ENCODE assay signal across 27 cellular contexts in the genomic region with DNA sequence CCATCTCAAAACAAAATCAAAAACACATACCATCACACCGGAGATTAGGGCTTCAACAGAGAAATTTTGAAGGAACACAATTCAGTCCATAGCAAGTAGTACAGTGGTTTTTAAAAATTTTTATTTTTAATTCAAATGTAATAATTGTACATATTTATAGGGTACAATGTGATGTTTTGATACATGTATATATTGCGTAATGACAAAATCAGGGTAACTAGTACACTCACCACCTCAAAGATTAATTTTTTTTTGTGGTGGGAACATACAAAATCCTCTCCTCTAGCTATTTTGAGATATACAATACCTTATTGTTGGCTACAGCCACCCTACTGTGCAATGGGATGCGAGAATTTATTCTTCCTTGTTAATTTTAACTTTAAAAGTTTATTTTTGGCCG. TPM values are rescaled to one million over a fixed set of nuclear protein-coding genes. Genes with fewer than 3 reads are reported as not detected.
DNase-seq lines count a peak whose midpoint lies in the region; ATAC-seq, FAIRE-seq and TF ChIP-seq lines count a peak whose summit lies in the region.
"Had no signal": no experiment of that assay in that cellular context is flagged by ENCODE, and none has a peak within 500 bp of the region (broad histone marks: within the 10 kb centered on the region; RNA-seq: fewer than 3 reads in every experiment).

No MANE protein-coding gene starts in this region.

- H2AFZ ChIP-seq in IMR-90 (replicated peaks; ENCODE audit: low read length, poor library complexity) (no peak overlapping the region), H1 (ENCODE audit: low read length) (no peak overlapping the region)

- no peak overlapping the region for H3K27ac ChIP-seq in IMR-90 (ENCODE audit: insufficient read depth, low read length)
- H3K27ac ChIP-seq in H1 (ENCODE audit: low read depth, low read length) = no peak overlapping the region
- H3K27ac ChIP-seq: BLaER1 had no signal

- no peaks in the 10 kb centered on the region for H3K79me2 ChIP-seq in H1 (ENCODE audit: control insufficient read depth in 1 of 2, insufficient read depth in 2 of 2, low read length in 2 of 2)

- H3K9me3 ChIP-seq in IMR-90 (ENCODE audit: control insufficient read depth, insufficient read depth, low read length) (no peaks in the 10 kb centered on the region), H1 (ENCODE audit: insufficient read depth in 2 of 2, low read depth in 1 of 2, low read length in 1 of 2) (no peaks in the 10 kb centered on the region)
- H3K9me3 ChIP-seq: BE2C, BLaER1 had no signal

- DNase-seq in IMR-90 (no peak), H1 (ENCODE audit: low read depth in 1 of 2, low spot score in 2 of 2) (no peak), NCI-H2107 treated with DMSO at 0.1 percent for 48 hours (lab: John Stamatoyannopoulos, UW; ENCODE audit: unreplicated experiment) (no peak)
- DNase-seq in activated CD8-positive, alpha-beta T cell treated with anti-CD3 and anti-CD28 coated beads, Interleukin-2, amount 10 ng/mL, durations not matched to agents 7 days and 5 days = no peak
- DNase-seq: 8988T; ACHN; BE2C; C1 segment of cervical spinal cord; CD4-positive, alpha-beta memory T cell; CD4-positive, CD25-positive, alpha-beta regulatory T cell; CD8-positive, alpha-beta memory T cell; COR-L47; DMS 273 treated with DMSO at 0.1 percent for 48 hours; DMS153; DMS53; DMS79; DND-41; EL; GDM1 had no signal

- FAIRE-seq in H1 (lab: Jason Lieb, UNC) = no peak
- FAIRE-seq: A204.1, GM12878, GM12892, GM18507 had no signal

- TF ChIP-seq POLR2A in IMR-90 (IDR thresholded peaks at IDR 0.05; ENCODE audit: low read depth, low read length) (no peak), H1 (IDR thresholded peaks at IDR 0.05; ENCODE audit: control extremely low read depth in 1 of 2, low read depth in 2 of 2, low read length in 2 of 2) (no peak)

- H3K9me1 ChIP-seq in IMR-90 (ENCODE audit: insufficient read depth, low read length) = no peaks in the 10 kb centered on the region

- H3K18ac ChIP-seq in IMR-90 (ENCODE audit: low read depth, low read length) = no peak overlapping the region
- H3K18ac ChIP-seq in H1 (ENCODE audit: extremely low read depth, low read length) = no peak overlapping the region

- H3K27ac Mint-ChIP-seq in activated CD8-positive, alpha-beta T cell treated with anti-CD3 and anti-CD28 coated beads, Interleukin-2, amount 10 ng/mL, durations not matched to agents 7 days and 5 days = no peak overlapping the region
- H3K27ac Mint-ChIP-seq: CD4-positive, alpha-beta memory T cell; CD4-positive, CD25-positive, alpha-beta regulatory T cell had no signal

- POLR2A ChIA-PET in IMR-90 (lab: Charles Lee; ENCODE audit: unreplicated experiment) (no interaction called here), H1 (lab: Charles Lee; ENCODE audit: partially characterized antibody) (no interaction called here)
- POLR2A ChIA-PET in activated CD8-positive, alpha-beta T cell treated with anti-CD3 and anti-CD28 coated beads, Interleukin-2, amount 10 ng/mL, durations not matched to agents 7 days and 5 days (lab: Charles Lee) = no interaction called here

- H3K23ac ChIP-seq in IMR-90 (ENCODE audit: low read depth, low read length) = no peak overlapping the region
- H3K23ac ChIP-seq in H1 (ENCODE audit: insufficient read length) = no peak overlapping the region

- in situ Hi-C loops in IMR-90 (cut with MboI; ENCODE audit: low sequenced_read_pairs) = loop anchor here (10.0 kb wide), 1 partner anchor 369 kb away; no protein-coding TSS in a partner anchor

- no peak overlapping the region for H2BK12ac ChIP-seq in H1 (ENCODE audit: low read depth, low read length)

- H3K14ac ChIP-seq in IMR-90 (replicated peaks; ENCODE audit: low read depth, low read length) (no peak overlapping the region), H1 (ENCODE audit: insufficient read length) (no peak overlapping the region)

- TF ChIP-seq CTCF in IMR-90 (conservative IDR thresholded peaks at IDR 0.05; ENCODE audit: low read depth, low read length) (no peak), H1 (IDR thresholded peaks at IDR 0.05; ENCODE audit: control extremely low read depth in 1 of 3, insufficient read depth in 1 of 3, low read depth in 1 of 3, low read length in 3 of 3) (no peak)

- intact Hi-C loops in IMR-90 (cut with micrococcal nuclease) = no loop called here

- H3K56ac ChIP-seq in IMR-90 (ENCODE audit: extremely low read depth, insufficient read depth, low read length) (no peak overlapping the region), H1 (replicated peaks; ENCODE audit: insufficient read length, low read depth, low read length) (no peak overlapping the region)

- H4K5ac ChIP-seq in IMR-90 (ENCODE audit: low read depth, low read length) (no peak overlapping the region), H1 (ENCODE audit: insufficient read length, low read depth, low read length) (no peak overlapping the region)

- H2BK120ac ChIP-seq in IMR-90 (ENCODE audit: low read depth, low read length) (no peak overlapping the region), H1 (replicated peaks; ENCODE audit: low read depth, low read length) (no peak overlapping the region)

- no peaks in the 10 kb centered on the region for H3K27me3 Mint-ChIP-seq in activated CD8-positive, alpha-beta T cell treated with anti-CD3 and anti-CD28 coated beads, Interleukin-2, amount 10 ng/mL, durations not matched to agents 7 days and 5 days (ENCODE audit: low read depth)
- H3K27me3 Mint-ChIP-seq: CD4-positive, CD25-positive, alpha-beta regulatory T cell had no signal

- no peaks in the 10 kb centered on the region for H4K20me1 ChIP-seq in IMR-90 (ENCODE audit: insufficient read depth, low read length)
- H4K20me1 ChIP-seq in H1 (replicated peaks in 1 of 2; ENCODE audit: control insufficient read depth in 1 of 2, insufficient read depth in 2 of 2, low read length in 2 of 2) = no peaks in the 10 kb centered on the region
- H4K20me1 ChIP-seq: BLaER1 had no signal

- CTCF ChIA-PET in IMR-90 (lab: Yijun Ruan, JAX) = interaction anchor here (0.6 kb wide), 2 partner anchors 217 to 230 kb away, joined by 4 to 5 read pairs; no protein-coding TSS in a partner anchor
- CTCF ChIA-PET in H1 (lab: Charles Lee; ENCODE audit: partially characterized antibody) = interaction anchor here (1.0 to 1.7 kb wide), 3 partner anchors 9 to 382 kb away, joined by 4 to 5 read pairs (median 4); no protein-coding TSS in a partner anchor
- CTCF ChIA-PET in activated CD8-positive, alpha-beta T cell treated with anti-CD3 and anti-CD28 coated beads, Interleukin-2, amount 10 ng/mL, durations not matched to agents 7 days and 5 days (lab: Charles Lee) = interaction anchor here (3.3 kb wide), 1 partner anchor 231 kb away, joined by 20 read pairs; no protein-coding TSS in a partner anchor

- H3K4me1 ChIP-seq in IMR-90 (ENCODE audit: control insufficient read depth, insufficient read depth, low read length) (no peaks in the 10 kb centered on the region; the same call in 1 of the 2 replicates), H1 (replicated peaks in 1 of 4; ENCODE audit: control insufficient read depth in 3 of 4, insufficient read depth in 4 of 4, low read length in 3 of 4) (no peaks in the 10 kb centered on the region)
- H3K4me1 ChIP-seq: BE2C had no signal

- H4K8ac ChIP-seq in IMR-90 (ENCODE audit: low read depth in 2 of 2, low read length in 2 of 2) (no peak overlapping the region), H1 (ENCODE audit: extremely low read depth, insufficient read depth, low read length) (no peak overlapping the region)

- no peaks in the 10 kb centered on the region for H3K36me3 ChIP-seq in IMR-90 (ENCODE audit: control insufficient read depth, insufficient read depth, low read length)
- no peaks in the 10 kb centered on the region for H3K36me3 ChIP-seq in H1 (ENCODE audit: control insufficient read depth in 2 of 4, insufficient read depth in 4 of 4, low read length in 3 of 4)
- H3K36me3 ChIP-seq: BLaER1 had no signal

- TF ChIP-seq EP300 in Ishikawa (IDR thresholded peaks at IDR 0.05; ENCODE audit: borderline replicate concordance) (no peak), H1 (IDR thresholded peaks at IDR 0.05; ENCODE audit: borderline replicate concordance in 1 of 2, low read depth in 2 of 2, low read length in 2 of 2) (no peak)

- H3K4ac ChIP-seq in IMR-90 (ENCODE audit: low read depth, low read length) (no peak overlapping the region), H1 (replicated peaks; ENCODE audit: insufficient read length, low read depth, low read length) (no peak overlapping the region)

- dilution Hi-C loops in IMR-90 (cut with HindIII; ENCODE audit: low sequenced_read_pairs, unreplicated experiment) = no loop called here

- H2AK9ac ChIP-seq in IMR-90 (replicated peaks; ENCODE audit: low read depth, low read length, poor library complexity) = no peak overlapping the region

- no peak for ATAC-seq in IMR-90 (ENCODE audit: low read depth)
- ATAC-seq in HG03469 (IDR thresholded peaks at IDR 0.05; ENCODE audit: unreplicated experiment) = no peak
- no peak for ATAC-seq in activated CD8-positive, alpha-beta T cell treated with anti-CD3 and anti-CD28 coated beads, Interleukin-2, amount 10 ng/mL, durations not matched to agents 7 days and 5 days
- ATAC-seq: GM12878 had no signal

- no peak for TF ChIP-seq RAD21 in IMR-90 (IDR thresholded peaks at IDR 0.05; ENCODE audit: low read length)
- TF ChIP-seq RAD21 in Ishikawa (IDR thresholded peaks at IDR 0.05; ENCODE audit: low read depth) = no peak
- TF ChIP-seq RAD21 in H1 (IDR thresholded peaks at IDR 0.05 in 1 of 2, conservative IDR thresholded peaks at IDR 0.05 in 1 of 2; ENCODE audit: low read depth in 2 of 2, low read length in 2 of 2) = no peak

- H2BK5ac ChIP-seq in IMR-90 (ENCODE audit: low read depth, low read length, poor library complexity, severe bottlenecking) (no peak overlapping the region), H1 (ENCODE audit: low read depth, low read length) (no peak overlapping the region)

- H4K91ac ChIP-seq in IMR-90 (ENCODE audit: insufficient read depth, low read depth, low read length) = no peak overlapping the region
- no peak overlapping the region for H4K91ac ChIP-seq in H1 (replicated peaks; ENCODE audit: insufficient read length, low read length)

- no peak overlapping the region for H3K9ac ChIP-seq in IMR-90 (ENCODE audit: low read depth, low read length)
- H3K9ac ChIP-seq in H1 (replicated peaks in 1 of 4; ENCODE audit: extremely low read depth in 1 of 4, low read depth in 3 of 4, low read length in 3 of 4) = no peak overlapping the region
- H3K9ac ChIP-seq: BLaER1 had no signal

- H3K4me1 Mint-ChIP-seq in activated CD8-positive, alpha-beta T cell treated with anti-CD3 and anti-CD28 coated beads, Interleukin-2, amount 10 ng/mL, durations not matched to agents 7 days and 5 days (ENCODE audit: low read depth) = peaks cover 7% of the 10 kb centered on the region

- no peak overlapping the region for H2BK15ac ChIP-seq in IMR-90 (ENCODE audit: low read depth, low read length)
- no peak overlapping the region for H2BK15ac ChIP-seq in H1 (ENCODE audit: low read length)

- no peaks in the 10 kb centered on the region for H3K36me3 Mint-ChIP-seq in activated CD8-positive, alpha-beta T cell treated with anti-CD3 and anti-CD28 coated beads, Interleukin-2, amount 10 ng/mL, durations not matched to agents 7 days and 5 days (ENCODE audit: low read depth)
- H3K36me3 Mint-ChIP-seq: CD14-positive monocyte; CD4-positive, alpha-beta memory T cell; CD4-positive, CD25-positive, alpha-beta regulatory T cell; CD8-positive, alpha-beta memory T cell had no signal

- H3K4me3 ChIP-seq in IMR-90 (ENCODE audit: insufficient read depth, low read depth, low read length) (no peak overlapping the region), H1 (ENCODE audit: extremely low read depth in 1 of 4, insufficient read depth in 2 of 4, low read depth in 3 of 4, low read length in 4 of 4) (no peak overlapping the region)
- H3K4me3 ChIP-seq: BLaER1, GM12878 had no signal

- H3K27me3 ChIP-seq in IMR-90 (ENCODE audit: control insufficient read depth, insufficient read depth, low read length) = no peaks in the 10 kb centered on the region; the same call in 1 of the 2 replicates
- no peaks in the 10 kb centered on the region for H3K27me3 ChIP-seq in H1 (replicated peaks in 1 of 4; ENCODE audit: control insufficient read depth in 3 of 4, extremely low read depth in 1 of 4, insufficient read depth in 3 of 4, low read length in 3 of 4)
- H3K27me3 ChIP-seq: BE2C, BLaER1 had no signal

- H3K23me2 ChIP-seq in H1 (ENCODE audit: low read depth, low read length) = no peaks in the 10 kb centered on the region

- H3K4me2 ChIP-seq in IMR-90 (ENCODE audit: low read depth, low read length) (no peak overlapping the region), H1 (ENCODE audit: insufficient read depth in 1 of 2, low read depth in 2 of 2, low read length in 2 of 2) (no peak overlapping the region)
- H3K4me2 ChIP-seq: BLaER1 had no signal

- 80% methylated on average over 1 of the region's 4 CpGs; no CpG with 5 or more reads in 1 of the 2 experiments for WGBS in IMR-90 (ENCODE audit: extremely low coverage in 2 of 2, insufficient read length in 1 of 2), 2 experiments
- 66% methylated on average over 4 of the region's 4 CpGs; no CpG with 5 or more reads in 1 of the 2 experiments for WGBS in H1 (ENCODE audit: extremely low coverage in 1 of 2, insufficient coverage in 1 of 2, insufficient read length in 1 of 2, insufficient replicate concordance in 2 of 2, low coverage in 1 of 2, low lambda C conversion rate in 2 of 2, missing lambda C conversion rate in 1 of 2), 2 experiments

- no peak overlapping the region for H2BK20ac ChIP-seq in IMR-90 (ENCODE audit: low read depth, low read length)
- no peak overlapping the region for H2BK20ac ChIP-seq in H1 (ENCODE audit: low read length)

- H3K79me1 ChIP-seq in IMR-90 (ENCODE audit: low read depth in 1 of 2, low read length in 2 of 2) = no peaks in the 10 kb centered on the region
- H3K79me1 ChIP-seq in H1 (ENCODE audit: low read depth, low read length) = no peaks in the 10 kb centered on the region

- H2AK5ac ChIP-seq in IMR-90 (ENCODE audit: low read depth, low read length) (no peak overlapping the region), H1 (ENCODE audit: low read depth, low read length) (no peak overlapping the region)

- H3K9me3 Mint-ChIP-seq in activated CD8-positive, alpha-beta T cell treated with anti-CD3 and anti-CD28 coated beads, Interleukin-2, amount 10 ng/mL, durations not matched to agents 7 days and 5 days (ENCODE audit: insufficient read depth) = no peaks in the 10 kb centered on the region
- H3K9me3 Mint-ChIP-seq: CD4-positive, alpha-beta memory T cell; CD8-positive, alpha-beta memory T cell had no signal

- H3K4me3 Mint-ChIP-seq in activated CD8-positive, alpha-beta T cell treated with anti-CD3 and anti-CD28 coated beads, Interleukin-2, amount 10 ng/mL, durations not matched to agents 7 days and 5 days = no peak overlapping the region
- H3K4me3 Mint-ChIP-seq: CD14-positive monocyte; CD4-positive, alpha-beta memory T cell; CD4-positive, CD25-positive, alpha-beta regulatory T cell; CD8-positive, alpha-beta memory T cell had no signal

- no TSS peak for BruUV-seq in IMR-90 (replicated peaks; lab: Mats Ljungman, UMichigan)

RNA-seq across cellular contexts. Expression of gene ETFBKMT, which starts 26.0 kb away (rescaled TPM):
- total RNA-seq in IMR-90 (2012; rRNA removed) = 2.5 and 3.3 TPM in 2 replicates
- 0.99 and 1.2 TPM in 2 replicates for polyA plus RNA-seq in IMR-90 (2012; rRNA removed)
- 0.44 and 1.1 TPM in 2 replicates for polyA plus RNA-seq in IMR-90 (2012; cell fraction: cytosol; rRNA removed)
- polyA plus RNA-seq in IMR-90 (2012; cell fraction: nucleus; rRNA removed; ENCODE audit: low replicate concordance) = 0.26 and 0.78 TPM in 2 replicates
- 1.1 and 1.7 TPM in 2 replicates for total RNA-seq in H1 (2021; fragmentation: NEBNext Ultra II Directional; extraction: Animal tissue kit (Norgen Biotek cat#: 25700))
- 0.59 and 0.69 TPM in 2 replicates for polyA plus RNA-seq in H1 (2011; rRNA removed)
- polyA plus RNA-seq in H1 (2011; cell fraction: cytosol; rRNA removed) = 0.56 TPM
- polyA plus RNA-seq in H1 (2011; cell fraction: nucleus; rRNA removed) = 0.64 TPM
- 0.62 to 1.1 TPM (median 0.97 TPM) in 4 replicates for polyA plus RNA-seq in H1 (2012, experiment 1 of 2)
- 0.25 TPM for polyA plus RNA-seq in H1 (2012, experiment 2 of 2)
- polyA plus RNA-seq in H1 (2013, experiment 1 of 2) = 0.79 TPM
- polyA plus RNA-seq in H1 (2013, experiment 2 of 2) = 0.79 TPM
- polyA minus RNA-seq in H1 (2011; rRNA and poly(A)+ RNA removed) = 0.37 and 0.98 TPM in 2 replicates
- polyA minus RNA-seq in H1 (2011; cell fraction: cytosol; rRNA and poly(A)+ RNA removed) = 0.66 TPM
- 1.5 TPM for polyA minus RNA-seq in H1 (2011; cell fraction: nucleus; rRNA and poly(A)+ RNA removed)
- total RNA-seq in activated CD8-positive, alpha-beta T cell treated with anti-CD3 and anti-CD28 coated beads, Interleukin-2, amount 10 ng/mL, durations not matched to agents 7 days and 5 days = 1 to 10 TPM; 1.0 to 1.4 TPM

RNA-seq across cellular contexts. Expression of gene DENND5B, which starts 42.5 kb away (rescaled TPM):
- 11.9 and 13.4 TPM in 2 replicates for total RNA-seq in IMR-90 (2012; rRNA removed)
- polyA plus RNA-seq in IMR-90 (2012; rRNA removed) = 5.5 and 5.6 TPM in 2 replicates
- polyA plus RNA-seq in IMR-90 (2012; cell fraction: cytosol; rRNA removed) = 2.3 and 2.7 TPM in 2 replicates
- polyA plus RNA-seq in IMR-90 (2012; cell fraction: nucleus; rRNA removed; ENCODE audit: low replicate concordance) = 0.94 and 5.0 TPM in 2 replicates
- total RNA-seq in H1 (2021; fragmentation: NEBNext Ultra II Directional; extraction: Animal tissue kit (Norgen Biotek cat#: 25700)) = 16.2 and 20.2 TPM in 2 replicates
- 7.8 and 13.4 TPM in 2 replicates for polyA plus RNA-seq in H1 (2011; rRNA removed)
- 10.6 TPM for polyA plus RNA-seq in H1 (2011; cell fraction: cytosol; rRNA removed)
- 5.9 TPM for polyA plus RNA-seq in H1 (2011; cell fraction: nucleus; rRNA removed)
- polyA plus RNA-seq in H1 (2012, experiment 1 of 2) = 7.5 to 12.7 TPM (median 9.3 TPM) in 4 replicates
- polyA plus RNA-seq in H1 (2012, experiment 2 of 2) = 7.6 TPM
- polyA plus RNA-seq in H1 (2013, experiment 1 of 2) = 9.4 TPM
- polyA plus RNA-seq in H1 (2013, experiment 2 of 2) = 10.1 TPM
- polyA minus RNA-seq in H1 (2011; rRNA and poly(A)+ RNA removed) = 31.7 and 41.1 TPM in 2 replicates
- polyA minus RNA-seq in H1 (2011; cell fraction: cytosol; rRNA and poly(A)+ RNA removed) = 12.5 TPM
- polyA minus RNA-seq in H1 (2011; cell fraction: nucleus; rRNA and poly(A)+ RNA removed) = 17.3 TPM
- total RNA-seq in activated CD8-positive, alpha-beta T cell treated with anti-CD3 and anti-CD28 coated beads, Interleukin-2, amount 10 ng/mL, durations not matched to agents 7 days and 5 days = under 1 TPM; 0.08 to 0.16 TPM
- total RNA-seq: CD4-positive, alpha-beta memory T cell had no signal
- polyA plus RNA-seq: CD8-positive, alpha-beta memory T cell had no signal

Comparison
In these comparisons a context has a peak if more than half of its experiments do, and no peak if none do; other contexts are left out.
1. RNA of gene DENND5B, which starts 42.5 kb away (total RNA-seq): 16.2 to 20.2 TPM in H1 and 11.9 to 13.4 TPM in IMR-90; 0.08 to 0.16 TPM in activated CD8-positive, alpha-beta T cell treated with anti-CD3 and anti-CD28 coated beads, Interleukin-2, amount 10 ng/mL, durations not matched to agents 7 days and 5 days; every median in the first group is over 10 times any median in the second.